Comparison of ENCODE assay signal across 26 cellular contexts in genomic region chr15:93706881-93707280, GRCh38.
"Had no signal": no experiment of that assay in that cellular context is flagged by ENCODE, and none has a peak within 500 bp of the region (broad histone marks: within the 10 kb centered on the region; RNA-seq: fewer than 3 reads in every experiment).

No MANE protein-coding gene starts in this region.

- H3K27me3 ChIP-seq: left lung, neural progenitor cell, neutrophil, ovary, right atrium auricular region, right lobe of liver, tibial nerve, upper lobe of left lung, vagina had no signal

- ATAC-seq: left colon; left lung; lower lobe of right lung; naive thymus-derived CD8-positive, alpha-beta T cell; right lobe of liver; stimulated activated memory B cell treated with anti-CD40 and anti-IgM and Interleukin-4, amounts not matched to agents 10 μg/mL and 1 μg/mL and 100 μg/mL, for 72 hours; stimulated activated naive CD8-positive, alpha-beta T cell treated with anti-CD3 and anti-CD28 coated beads, Interleukin-15, amount 100 ng/mL, for 72 hours had no signal

- FAIRE-seq: keratinocyte had no signal

- H3K36me3 ChIP-seq: left lung, lower lobe of right lung, neural progenitor cell, neutrophil, ovary, right atrium auricular region, right lobe of liver, tibial nerve, upper lobe of left lung, vagina had no signal

- DNase-seq: left colon; left lung; lower lobe of right lung; mammary epithelial cell; mesenchymal stem cell; naive thymus-derived CD8-positive, alpha-beta T cell; nephron progenitor cell; occipital lobe; right lobe of liver; stimulated activated CD4-positive, alpha-beta T cell treated with anti-CD3 and anti-CD28 coated beads, Interleukin-1b, Interleukin-23, amount 100 ng/mL, for 48 hours; stimulated activated CD4-positive, alpha-beta T cell treated with anti-CD3 and anti-CD28 coated beads, Interleukin-2, amount 100 ng/mL, for 48 hours; stimulated activated CD4-positive, alpha-beta T cell treated with anti-CD3 and anti-CD28 coated beads, Interleukin-4, amount 100 ng/mL, for 4 hours; stimulated activated CD8-positive, alpha-beta memory T cell treated with anti-CD3 and anti-CD28 coated beads, Interleukin-4, amount 100 ng/mL, for 48 hours; stimulated activated naive CD4-positive, alpha-beta T cell treated with Interleukin-2 at 50 U/mL for 16 hours; stimulated activated naive CD8-positive, alpha-beta T cell treated with anti-CD3 and anti-CD28 coated beads, Interleukin-15, amount 100 ng/mL, for 72 hours; substantia nigra; upper lobe of left lung had no signal

- H3K4me3 ChIP-seq: left lung, lower lobe of right lung, neural progenitor cell, ovary, right atrium auricular region, right lobe of liver, smooth muscle cell, tibial nerve, upper lobe of left lung, vagina had no signal
